ENCODE assay signal across 19 cellular contexts in the genomic region with DNA sequence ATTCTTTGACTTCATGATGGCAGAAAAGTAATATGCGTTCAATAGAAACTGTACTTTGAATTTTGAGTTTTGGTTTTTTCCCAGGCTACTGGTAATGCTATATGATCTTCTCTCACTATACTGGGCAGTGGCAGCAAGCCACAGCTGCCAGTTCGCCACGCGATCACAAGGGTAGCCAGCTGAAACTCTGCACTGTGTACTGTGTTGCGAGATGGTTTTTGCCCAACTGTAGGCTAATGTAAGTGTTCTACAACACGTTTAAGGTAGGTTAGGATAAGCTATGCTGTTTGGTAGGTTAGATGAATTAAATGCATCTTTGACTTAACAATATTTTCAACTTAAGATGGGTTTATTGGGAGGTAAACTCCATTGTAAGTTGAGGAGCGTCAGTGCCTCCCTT.
DNase-seq lines count a peak whose midpoint lies in the region; ATAC-seq, FAIRE-seq and TF ChIP-seq lines count a peak whose summit lies in the region.
"Had no signal": no experiment of that assay in that cellular context is flagged by ENCODE, and none has a peak within 500 bp of the region (broad histone marks: within the 10 kb centered on the region; RNA-seq: fewer than 3 reads in every experiment).

No MANE protein-coding gene starts in this region.

- no peaks in the 10 kb centered on the region for H3K27me3 ChIP-seq in psoas muscle (ENCODE audit: insufficient read depth in 3 of 3, low read length in 2 of 3)
- H3K27me3 ChIP-seq: BLaER1 treated with 17β-estradiol and CSF1 and Interleukin-3, amounts not matched to agents 10 nM and 100 nM had no signal

- peaks cover 4 to 67% of the 10 kb centered on the region in 2 donors for H3K36me3 ChIP-seq in psoas muscle (ENCODE audit: insufficient read depth in 1 of 2, low read depth in 1 of 2)

- FAIRE-seq in GM12891 (lab: Jason Lieb, UNC) (peak; percentile 20), H54 (lab: Jason Lieb, UNC) (peak; percentile 85)
- FAIRE-seq: A549, D721Med, G401.6 had no signal

- intact Hi-C loops in psoas muscle (cut with DNase I) (no loop called here), cardiac septum (cut with DNase I) (no loop called here)

- no peaks in the 10 kb centered on the region for H3K4me1 ChIP-seq in psoas muscle
- H3K4me1 ChIP-seq: BLaER1 treated with 17β-estradiol and CSF1 and Interleukin-3, amounts not matched to agents 10 nM and 100 nM; Caco-2 had no signal

- ATAC-seq in psoas muscle = peak in 3 of 4 donors; percentile 50 to 67 (median 64)
- no peak for ATAC-seq in GM18909 (IDR thresholded peaks at IDR 0.05; ENCODE audit: poor library complexity, unreplicated experiment)
- ATAC-seq: A549; CD8-positive, alpha-beta T cell had no signal

- TF ChIP-seq CTCF in psoas muscle (IDR thresholded peaks at IDR 0.05) = no peak

- TF ChIP-seq POLR2A in GM12891 (IDR thresholded peaks at IDR 0.05; ENCODE audit: low read depth, low read length) (no peak), H54 (IDR thresholded peaks at IDR 0.05; ENCODE audit: low read depth, low read length) (no peak)

- 65 to 96% (median 69%) methylated on average over 7 of the region's 7 CpGs for WGBS in psoas muscle, 3 donors

- DNase-seq in GM12891 (ENCODE audit: insufficient read length, low spot score) = no peak
- DNase-seq in H54 (ENCODE audit: insufficient read length, low spot score) = no peak
- DNase-seq in psoas muscle = no peak
- DNase-seq in NCI-H1930 (lab: John Stamatoyannopoulos, UW) = no peak
- no peak for DNase-seq in cardiac septum (ENCODE audit: low spot score)
- DNase-seq: AML-193; Caco-2; Calu3; CD4-positive, alpha-beta T cell; CD8-positive, alpha-beta T cell; DMS79 treated with DMSO at 0.1 percent for 48 hours; GF-D8 had no signal

- H3K9me3 ChIP-seq in psoas muscle = peaks cover 3% of the 10 kb centered on the region
- H3K9me3 ChIP-seq: A549, Caco-2 had no signal

- no peak overlapping the region for H3K27ac ChIP-seq in psoas muscle
- H3K27ac ChIP-seq: 22Rv1; A549; BLaER1 treated with 17β-estradiol and CSF1 and Interleukin-3, amounts not matched to agents 10 nM and 100 nM; C4-2B had no signal

- no peak overlapping the region for H3K4me3 ChIP-seq in psoas muscle
- H3K4me3 ChIP-seq: A549; BLaER1 treated with 17β-estradiol and CSF1 and Interleukin-3, amounts not matched to agents 10 nM and 100 nM had no signal

TF ChIP-seq in GM12891, 5 proteins besides CTCF, POLR2A, EP300 and RAD21:
- TF ChIP-seq POU2F2 (IDR thresholded peaks at IDR 0.05; ENCODE audit: low read depth, low read length) = no peak
- TF ChIP-seq POLR2AphosphoS5 (IDR thresholded peaks at IDR 0.05; ENCODE audit: low read depth, low read length) = no peak
